ENCODE assay signal across 10 cellular contexts in genomic region chr1:19081218-19081893, GRCh38.
DNase-seq lines count a peak whose midpoint lies in the region; ATAC-seq lines count a peak whose summit lies in the region.
"Had no signal": no experiment of that assay in that cellular context is flagged by ENCODE, and none has a peak within 500 bp of the region (broad histone marks: within the 10 kb centered on the region; RNA-seq: fewer than 3 reads in every experiment).

No MANE protein-coding gene starts in this region.

- peak overlapping the region; percentile 88 for H3K27ac Mint-ChIP-seq in stimulated activated effector memory CD8-positive, alpha-beta T cell treated with anti-CD3 and anti-CD28 coated beads, Interleukin-12 subunit alpha, Interleukin-12 subunit beta, amount 100 ng/mL, for 72 hours
- H3K27ac Mint-ChIP-seq in activated T-helper 1 cell treated with anti-CD3 and anti-CD28 coated beads, Interleukin-12 subunit alpha, Interleukin-12 subunit beta, Interleukin-2, Interleukin-4 antibody, amounts not matched to agents 30 ng/mL and 10 ng/mL and 1 ng/mL, durations not matched to agents 14 hours and 24 hours and 36 hours: no peak overlapping the region

- peaks cover 97% of the 10 kb centered on the region for H3K36me3 Mint-ChIP-seq in stimulated activated effector memory CD8-positive, alpha-beta T cell treated with anti-CD3 and anti-CD28 coated beads, Interleukin-12 subunit alpha, Interleukin-12 subunit beta, amount 100 ng/mL, for 72 hours
- H3K36me3 Mint-ChIP-seq in activated T-helper 1 cell treated with anti-CD3 and anti-CD28 coated beads, Interleukin-12 subunit alpha, Interleukin-12 subunit beta, Interleukin-2, Interleukin-4 antibody, amounts not matched to agents 30 ng/mL and 10 ng/mL and 1 ng/mL, durations not matched to agents 14 hours and 24 hours and 36 hours (ENCODE audit: low read depth): peaks cover 67% of the 10 kb centered on the region

- H3K79me2 ChIP-seq in GM23248 (ENCODE audit: insufficient read depth): no peaks in the 10 kb centered on the region

- H3K9me3 ChIP-seq in GM23248 (ENCODE audit: low read depth): no peaks in the 10 kb centered on the region

- H3K4me1 ChIP-seq in GM23248 (ENCODE audit: insufficient read depth): peaks cover 14% of the 10 kb centered on the region

- H3K4me2 ChIP-seq in GM23248 (ENCODE audit: unreplicated experiment): peak overlapping the region; percentile 25

- H3K4me3 Mint-ChIP-seq in stimulated activated effector memory CD8-positive, alpha-beta T cell treated with anti-CD3 and anti-CD28 coated beads, Interleukin-12 subunit alpha, Interleukin-12 subunit beta, amount 100 ng/mL, for 72 hours: no peak overlapping the region
- no peak overlapping the region for H3K4me3 Mint-ChIP-seq in activated T-helper 1 cell treated with anti-CD3 and anti-CD28 coated beads, Interleukin-12 subunit alpha, Interleukin-12 subunit beta, Interleukin-2, Interleukin-4 antibody, amounts not matched to agents 30 ng/mL and 10 ng/mL and 1 ng/mL, durations not matched to agents 14 hours and 24 hours and 36 hours

- in situ Hi-C loops in GM23248 (cut with MboI): no loop called here

- H3K9me3 Mint-ChIP-seq in stimulated activated effector memory CD8-positive, alpha-beta T cell treated with anti-CD3 and anti-CD28 coated beads, Interleukin-12 subunit alpha, Interleukin-12 subunit beta, amount 100 ng/mL, for 72 hours: no peaks in the 10 kb centered on the region
- no peaks in the 10 kb centered on the region for H3K9me3 Mint-ChIP-seq in activated T-helper 1 cell treated with anti-CD3 and anti-CD28 coated beads, Interleukin-12 subunit alpha, Interleukin-12 subunit beta, Interleukin-2, Interleukin-4 antibody, amounts not matched to agents 30 ng/mL and 10 ng/mL and 1 ng/mL, durations not matched to agents 14 hours and 24 hours and 36 hours

- peak; percentile 82 for DNase-seq in GM23248
- peak; percentile 20 for DNase-seq in T1000 (lab: John Stamatoyannopoulos, UW)
- DNase-seq in Right ventricle myocardium superior: no peak
- DNase-seq in stimulated activated effector memory CD8-positive, alpha-beta T cell treated with anti-CD3 and anti-CD28 coated beads, Interleukin-12 subunit alpha, Interleukin-12 subunit beta, amount 100 ng/mL, for 72 hours (ENCODE audit: low spot score in 2 of 2): no peak
- no peak for DNase-seq in activated T-helper 1 cell treated with anti-CD3 and anti-CD28 coated beads, Interleukin-12 subunit alpha, Interleukin-12 subunit beta, Interleukin-2, Interleukin-4 antibody, amounts not matched to agents 30 ng/mL and 10 ng/mL and 1 ng/mL, durations not matched to agents 14 hours and 24 hours and 36 hours (ENCODE audit: low spot score)
- DNase-seq: NCI-H82 had no signal

- H3K27me3 ChIP-seq in GM23248 (replicated peaks; ENCODE audit: insufficient read depth): no peaks in the 10 kb centered on the region

- H4K20me1 ChIP-seq in GM23248 (ENCODE audit: insufficient read depth): no peaks in the 10 kb centered on the region

- H3F3A ChIP-seq in GM23248 (ENCODE audit: insufficient read depth): peaks cover 23% of the 10 kb centered on the region

- H3K9me2 ChIP-seq in GM23248 (ENCODE audit: insufficient read depth): no peaks in the 10 kb centered on the region

- intact Hi-C loops in Right ventricle myocardium superior (cut with DNase I): no loop called here
- intact Hi-C loops in activated T-helper 1 cell treated with anti-CD3 and anti-CD28 coated beads, Interleukin-12 subunit alpha, Interleukin-12 subunit beta, Interleukin-2, Interleukin-4 antibody, amounts not matched to agents 30 ng/mL and 10 ng/mL and 1 ng/mL, durations not matched to agents 14 hours and 24 hours and 36 hours (cut with micrococcal nuclease): no loop called here

- peak overlapping the region; percentile 49; the same call in 1 of the 2 replicates for H3K9ac ChIP-seq in GM23248

- H3K27me3 Mint-ChIP-seq in activated T-helper 1 cell treated with anti-CD3 and anti-CD28 coated beads, Interleukin-12 subunit alpha, Interleukin-12 subunit beta, Interleukin-2, Interleukin-4 antibody, amounts not matched to agents 30 ng/mL and 10 ng/mL and 1 ng/mL, durations not matched to agents 14 hours and 24 hours and 36 hours (ENCODE audit: insufficient read depth): no peaks in the 10 kb centered on the region

- peak overlapping the region; percentile 72 for H3K27ac ChIP-seq in GM23248

- H3K4me1 Mint-ChIP-seq in stimulated activated effector memory CD8-positive, alpha-beta T cell treated with anti-CD3 and anti-CD28 coated beads, Interleukin-12 subunit alpha, Interleukin-12 subunit beta, amount 100 ng/mL, for 72 hours: peaks cover under 1% of the 10 kb centered on the region
- peaks cover 6% of the 10 kb centered on the region for H3K4me1 Mint-ChIP-seq in activated T-helper 1 cell treated with anti-CD3 and anti-CD28 coated beads, Interleukin-12 subunit alpha, Interleukin-12 subunit beta, Interleukin-2, Interleukin-4 antibody, amounts not matched to agents 30 ng/mL and 10 ng/mL and 1 ng/mL, durations not matched to agents 14 hours and 24 hours and 36 hours (ENCODE audit: low read depth)

- WGBS in GM23248 (ENCODE audit: low coverage in 1 of 2, low lambda C conversion rate in 2 of 2, missing lambda C conversion rate in 2 of 2), 2 experiments: 51 to 52% methylated on average over 21 of the region's 21 CpGs

- H2AFZ ChIP-seq in GM23248: peak overlapping the region; percentile 47; the same call in 1 of the 2 replicates

- peaks cover 74% of the 10 kb centered on the region for H3K36me3 ChIP-seq in GM23248 (ENCODE audit: low read depth)

- ATAC-seq in Right ventricle myocardium superior (ENCODE audit: poor library complexity) (peak; percentile 65), HG02610 (IDR thresholded peaks at IDR 0.05; ENCODE audit: unreplicated experiment) (no peak), HG02938 (IDR thresholded peaks at IDR 0.05; ENCODE audit: unreplicated experiment) (no peak), GM19328 (IDR thresholded peaks at IDR 0.05; ENCODE audit: unreplicated experiment) (no peak)
- no peak for ATAC-seq in stimulated activated effector memory CD8-positive, alpha-beta T cell treated with anti-CD3 and anti-CD28 coated beads, Interleukin-12 subunit alpha, Interleukin-12 subunit beta, amount 100 ng/mL, for 72 hours
- ATAC-seq: GM12878 had no signal

- H3K4me3 ChIP-seq in GM23248: 0 out of 2 replicates have a peak overlapping the region, but pooled peaks have one; percentile 12
- H3K4me3 ChIP-seq: GM12878 had no signal

Comparison
In these comparisons a context has a peak if more than half of its experiments do, and no peak if none do; other contexts are left out.
1. DNase-seq: peak in GM23248 (single experiment) and T1000 (single experiment); none in Right ventricle myocardium superior (single experiment), stimulated activated effector memory CD8-positive, alpha-beta T cell treated with anti-CD3 and anti-CD28 coated beads, Interleukin-12 subunit alpha, Interleukin-12 subunit beta, amount 100 ng/mL, for 72 hours (0 of 2) and activated T-helper 1 cell treated with anti-CD3 and anti-CD28 coated beads, Interleukin-12 subunit alpha, Interleukin-12 subunit beta, Interleukin-2, Interleukin-4 antibody, amounts not matched to agents 30 ng/mL and 10 ng/mL and 1 ng/mL, durations not matched to agents 14 hours and 24 hours and 36 hours (single experiment).